ENCODE assay signal across 8 cellular contexts in genomic region chr3:37862712-37863551, GRCh38. TPM values are rescaled to one million over a fixed set of nuclear protein-coding genes. Genes with fewer than 3 reads are reported as not detected.
DNase-seq lines count a peak whose midpoint lies in the region; ATAC-seq, FAIRE-seq and TF ChIP-seq lines count a peak whose summit lies in the region.

No MANE protein-coding gene starts in this region.

- no peaks in the 10 kb centered on the region for H3K36me3 Mint-ChIP-seq in stimulated activated naive CD8-positive, alpha-beta T cell treated with anti-CD3 and anti-CD28 coated beads, Interleukin-15, Interleukin-2, amounts not matched to agents 100 ng/mL and 50 ng/mL, for 24 hours (ENCODE audit: low read depth)

- no peak overlapping the region for H3K27ac Mint-ChIP-seq in stimulated activated naive CD8-positive, alpha-beta T cell treated with anti-CD3 and anti-CD28 coated beads, Interleukin-15, Interleukin-2, amounts not matched to agents 100 ng/mL and 50 ng/mL, for 24 hours

- no peak for DNase-seq in stimulated activated naive CD8-positive, alpha-beta T cell treated with anti-CD3 and anti-CD28 coated beads, Interleukin-15, Interleukin-2, amounts not matched to agents 100 U/mL and 50 U/mL, for 24 hours
- DNase-seq in GM12891 (ENCODE audit: insufficient read length, low spot score) (no peak), DMS153 (lab: John Stamatoyannopoulos, UW) (no peak)

- H3K27ac ChIP-seq in angular gyrus (ENCODE audit: low read depth, low read length) = peak overlapping the region; percentile 81
- H3K27ac ChIP-seq in skin epidermis = peak overlapping the region in 16 of 21 experiments; percentile 9 to 91 (median 72)

- peak overlapping the region; percentile 73 for H3K4me3 Mint-ChIP-seq in stimulated activated naive CD8-positive, alpha-beta T cell treated with anti-CD3 and anti-CD28 coated beads, Interleukin-15, Interleukin-2, amounts not matched to agents 100 ng/mL and 50 ng/mL, for 24 hours

- H3K4me3 ChIP-seq in iPS-18c (ENCODE audit: insufficient read depth, low read depth, low read length) = peak overlapping the region; percentile 76
- H3K4me3 ChIP-seq in skin epidermis = peak overlapping the region; percentile 46 to 67 (median 60)

- H3K9me3 Mint-ChIP-seq in stimulated activated naive CD8-positive, alpha-beta T cell treated with anti-CD3 and anti-CD28 coated beads, Interleukin-15, Interleukin-2, amounts not matched to agents 100 ng/mL and 50 ng/mL, for 24 hours = no peaks in the 10 kb centered on the region

- H3K27me3 Mint-ChIP-seq in stimulated activated naive CD8-positive, alpha-beta T cell treated with anti-CD3 and anti-CD28 coated beads, Interleukin-15, Interleukin-2, amounts not matched to agents 100 ng/mL and 50 ng/mL, for 24 hours = peaks cover 32% of the 10 kb centered on the region

- H3K9me3 ChIP-seq in iPS-18c (ENCODE audit: control insufficient read depth, insufficient read depth, low read length) = no peaks in the 10 kb centered on the region

- no peak for TF ChIP-seq POLR2A in GM12891 (IDR thresholded peaks at IDR 0.05; ENCODE audit: low read depth, low read length)

- ATAC-seq in stimulated activated naive CD8-positive, alpha-beta T cell treated with anti-CD3 and anti-CD28 coated beads, Interleukin-15, Interleukin-2, amounts not matched to agents 100 U/mL and 50 U/mL, for 24 hours = no peak
- ATAC-seq in GM18867 (IDR thresholded peaks at IDR 0.05; ENCODE audit: unreplicated experiment) = no peak

- no peak for FAIRE-seq in GM12891 (lab: Jason Lieb, UNC)

- peaks cover 13% of the 10 kb centered on the region for H3K4me1 Mint-ChIP-seq in stimulated activated naive CD8-positive, alpha-beta T cell treated with anti-CD3 and anti-CD28 coated beads, Interleukin-15, Interleukin-2, amounts not matched to agents 100 ng/mL and 50 ng/mL, for 24 hours (ENCODE audit: low read depth)

TF ChIP-seq in GM12891, 5 proteins besides CTCF, POLR2A, EP300 and RAD21:
- TF ChIP-seq POLR2AphosphoS5 (IDR thresholded peaks at IDR 0.05; ENCODE audit: low read depth, low read length) (no peak), SPI1 (IDR thresholded peaks at IDR 0.05; ENCODE audit: low read depth, low read length) (no peak), TAF1 (IDR thresholded peaks at IDR 0.05; ENCODE audit: low read depth, low read length) (no peak)

RNA-seq across cellular contexts. Expression of gene CTDSPL, which starts 1.3 kb away (rescaled TPM):
- polyA plus RNA-seq in GM12891 (2012; ENCODE audit: low read depth, missing spikeins) = not detected
